Comparison of ENCODE assay signal across 8 cellular contexts in the genomic region with DNA sequence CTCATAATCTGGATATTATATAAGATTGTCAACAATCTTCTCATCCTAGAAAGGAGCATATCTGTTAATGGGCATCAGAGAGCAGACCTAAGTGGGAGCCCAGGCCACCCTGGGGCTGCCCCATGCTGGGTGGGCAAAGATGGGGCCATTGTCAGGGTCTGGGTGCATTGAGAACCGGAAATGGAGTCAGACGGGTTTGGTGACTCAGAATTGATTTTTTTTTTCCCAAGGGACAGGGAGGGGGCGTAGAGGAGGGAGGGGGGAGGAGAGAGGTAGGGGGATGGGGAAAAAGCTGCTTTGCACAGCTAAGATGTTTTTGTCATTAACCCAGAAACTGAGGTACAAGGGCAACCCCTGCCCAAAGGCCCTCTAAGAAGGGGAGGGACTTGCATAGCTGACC. TPM values are rescaled to one million over a fixed set of nuclear protein-coding genes. Genes with fewer than 3 reads are reported as not detected.
DNase-seq lines count a peak whose midpoint lies in the region; ATAC-seq and TF ChIP-seq lines count a peak whose summit lies in the region.

No MANE protein-coding gene starts in this region.

- peaks cover 40% of the 10 kb centered on the region for H3K4me1 Mint-ChIP-seq in activated CD4-positive, alpha-beta T cell treated with anti-CD3 and anti-CD28 coated beads, Interleukin-2, amount 10 ng/mL, durations not matched to agents 7 days and 5 days

- ATAC-seq in HG03521 (IDR thresholded peaks at IDR 0.05; ENCODE audit: unreplicated experiment), result no peak

- no peak overlapping the region for H3K27ac ChIP-seq in smooth muscle cell (ENCODE audit: low read depth)

- no peak for DNase-seq in activated CD4-positive, alpha-beta T cell treated with anti-CD3 and anti-CD28 coated beads, Interleukin-2, amount 10 ng/mL, durations not matched to agents 7 days and 5 days
- DNase-seq in activated CD4-positive, alpha-beta T cell treated with anti-CD3 and anti-CD28 coated beads for 4 hours, result no peak
- DNase-seq in RKO (ENCODE audit: low spot score), result peak; percentile 70
- no peak for DNase-seq in epithelial cell of proximal tubule (ENCODE audit: low read depth)
- no peak for DNase-seq in smooth muscle cell (lab: John Stamatoyannopoulos, UW; ENCODE audit: unreplicated experiment)
- DNase-seq in AG20443 (ENCODE audit: low spot score), result no peak
- DNase-seq in amniotic stem cell (lab: John Stamatoyannopoulos, UW), result no peak

- peaks cover 8% of the 10 kb centered on the region for H3K27me3 ChIP-seq in smooth muscle cell (ENCODE audit: low read depth)

- CTCF ChIA-PET in activated CD4-positive, alpha-beta T cell treated with anti-CD3 and anti-CD28 coated beads, Interleukin-2, amount 10 ng/mL, durations not matched to agents 7 days and 5 days (lab: Charles Lee), result interaction anchor here (0.5 to 43.6 kb wide), 3 partner anchors 9 to 243 kb away, joined by 4 to 1139 read pairs (median 35); partner anchors contain the start of genes AMIGO1, CYB561D1 and GPR61

- peaks cover 15% of the 10 kb centered on the region for H3K36me3 Mint-ChIP-seq in activated CD4-positive, alpha-beta T cell treated with anti-CD3 and anti-CD28 coated beads, Interleukin-2, amount 10 ng/mL, durations not matched to agents 7 days and 5 days (ENCODE audit: low read depth)

- no peaks in the 10 kb centered on the region for H3K79me2 ChIP-seq in smooth muscle cell (ENCODE audit: low read depth)

- H2AFZ ChIP-seq in smooth muscle cell (ENCODE audit: low read depth), result no peak overlapping the region

- H3K4me3 ChIP-seq in epithelial cell of proximal tubule (ENCODE audit: low read depth, low read length) (peak overlapping the region; percentile 82), smooth muscle cell (peak overlapping the region; percentile 79)

- POLR2A ChIA-PET in activated CD4-positive, alpha-beta T cell treated with anti-CD3 and anti-CD28 coated beads, Interleukin-2, amount 10 ng/mL, durations not matched to agents 7 days and 5 days (lab: Charles Lee), result no interaction called here

- H3K4me2 ChIP-seq in smooth muscle cell, result peak overlapping the region; percentile 93

- peaks cover 8% of the 10 kb centered on the region for H3K4me1 ChIP-seq in smooth muscle cell (ENCODE audit: low read depth)

- H3F3A ChIP-seq in smooth muscle cell (ENCODE audit: low read depth), result no peaks in the 10 kb centered on the region

- H3K4me3 Mint-ChIP-seq in activated CD4-positive, alpha-beta T cell treated with anti-CD3 and anti-CD28 coated beads, Interleukin-2, amount 10 ng/mL, durations not matched to agents 7 days and 5 days, result peak overlapping the region; percentile 89

- H3K27me3 Mint-ChIP-seq in activated CD4-positive, alpha-beta T cell treated with anti-CD3 and anti-CD28 coated beads, Interleukin-2, amount 10 ng/mL, durations not matched to agents 7 days and 5 days, result peaks cover 7% of the 10 kb centered on the region

- peak overlapping the region; percentile 99 for H3K9ac ChIP-seq in smooth muscle cell (ENCODE audit: low read depth)

- 12% methylated on average over 3 of the region's 3 CpGs for WGBS in smooth muscle cell (ENCODE audit: low lambda C conversion rate)

- H3K36me3 ChIP-seq in smooth muscle cell (ENCODE audit: low read depth), result no peaks in the 10 kb centered on the region

- TF ChIP-seq CTCF in epithelial cell of proximal tubule (conservative IDR thresholded peaks at IDR 0.05; ENCODE audit: low read depth, low read length) (no peak), smooth muscle cell (IDR thresholded peaks at IDR 0.05; ENCODE audit: borderline replicate concordance, insufficient read depth, poor library complexity, severe bottlenecking) (no peak)

- H3K27ac Mint-ChIP-seq in activated CD4-positive, alpha-beta T cell treated with anti-CD3 and anti-CD28 coated beads, Interleukin-2, amount 10 ng/mL, durations not matched to agents 7 days and 5 days, result peak overlapping the region; percentile 94

- H4K20me1 ChIP-seq in smooth muscle cell (ENCODE audit: low read depth), result no peaks in the 10 kb centered on the region

- H3K9me3 ChIP-seq in smooth muscle cell (replicated peaks; ENCODE audit: low read depth), result no peaks in the 10 kb centered on the region

- H3K9me3 Mint-ChIP-seq in activated CD4-positive, alpha-beta T cell treated with anti-CD3 and anti-CD28 coated beads, Interleukin-2, amount 10 ng/mL, durations not matched to agents 7 days and 5 days, result no peaks in the 10 kb centered on the region

RNA-seq across cellular contexts. Expression of gene ATXN7L2, which starts 1.3 kb away (rescaled TPM):
- 10 to 100 TPM; 12.4 to 14.0 TPM for total RNA-seq in activated CD4-positive, alpha-beta T cell treated with anti-CD3 and anti-CD28 coated beads, Interleukin-2, amount 10 ng/mL, durations not matched to agents 7 days and 5 days
- total RNA-seq in epithelial cell of proximal tubule (7.4 and 7.7 TPM in 2 replicates), smooth muscle cell (1.9 and 2.4 TPM in 2 replicates)
- 5.7 and 6.2 TPM in 2 replicates for polyA plus RNA-seq in smooth muscle cell

RNA-seq across cellular contexts. Expression of gene CYB561D1, which starts 8.9 kb away (rescaled TPM):
- 10 to 100 TPM; 25.3 to 29.7 TPM for total RNA-seq in activated CD4-positive, alpha-beta T cell treated with anti-CD3 and anti-CD28 coated beads, Interleukin-2, amount 10 ng/mL, durations not matched to agents 7 days and 5 days
- total RNA-seq in epithelial cell of proximal tubule (3.6 and 4.0 TPM in 2 replicates), smooth muscle cell (4.5 and 8.6 TPM in 2 replicates)
- polyA plus RNA-seq in smooth muscle cell, result 5.3 and 7.4 TPM in 2 replicates

RNA-seq across cellular contexts. Expression of gene SYPL2, which starts 18.7 kb away (rescaled TPM):
- total RNA-seq in activated CD4-positive, alpha-beta T cell treated with anti-CD3 and anti-CD28 coated beads, Interleukin-2, amount 10 ng/mL, durations not matched to agents 7 days and 5 days, result not detected
- total RNA-seq in epithelial cell of proximal tubule, result 0.12 TPM in 1 of 2 replicates, not detected in the other
- 0.04 TPM in 1 of 2 replicates, not detected in the other for total RNA-seq in smooth muscle cell
- not detected in 2 replicates for polyA plus RNA-seq in smooth muscle cell

RNA-seq across cellular contexts. Expression of gene AMIGO1, which starts 24.5 kb away (rescaled TPM):
- 1 to 10 TPM; 5.8 to 7.6 TPM for total RNA-seq in activated CD4-positive, alpha-beta T cell treated with anti-CD3 and anti-CD28 coated beads, Interleukin-2, amount 10 ng/mL, durations not matched to agents 7 days and 5 days
- 0.87 and 0.92 TPM in 2 replicates for total RNA-seq in epithelial cell of proximal tubule
- total RNA-seq in smooth muscle cell, result 0.31 and 0.99 TPM in 2 replicates
- polyA plus RNA-seq in smooth muscle cell, result 0.93 and 1.4 TPM in 2 replicates

RNA-seq across cellular contexts. Expression of gene GPR61, which starts 54.7 kb away (rescaled TPM):
- under 1 TPM; 0.45 to 0.52 TPM for total RNA-seq in activated CD4-positive, alpha-beta T cell treated with anti-CD3 and anti-CD28 coated beads, Interleukin-2, amount 10 ng/mL, durations not matched to agents 7 days and 5 days
- total RNA-seq in epithelial cell of proximal tubule, result not detected in 2 replicates
- not detected in 2 replicates for total RNA-seq in smooth muscle cell
- polyA plus RNA-seq in smooth muscle cell, result 0.37 TPM in 1 of 2 replicates, not detected in the other
